Comparison of ENCODE assay signal across 1 cellular context in the genomic region with DNA sequence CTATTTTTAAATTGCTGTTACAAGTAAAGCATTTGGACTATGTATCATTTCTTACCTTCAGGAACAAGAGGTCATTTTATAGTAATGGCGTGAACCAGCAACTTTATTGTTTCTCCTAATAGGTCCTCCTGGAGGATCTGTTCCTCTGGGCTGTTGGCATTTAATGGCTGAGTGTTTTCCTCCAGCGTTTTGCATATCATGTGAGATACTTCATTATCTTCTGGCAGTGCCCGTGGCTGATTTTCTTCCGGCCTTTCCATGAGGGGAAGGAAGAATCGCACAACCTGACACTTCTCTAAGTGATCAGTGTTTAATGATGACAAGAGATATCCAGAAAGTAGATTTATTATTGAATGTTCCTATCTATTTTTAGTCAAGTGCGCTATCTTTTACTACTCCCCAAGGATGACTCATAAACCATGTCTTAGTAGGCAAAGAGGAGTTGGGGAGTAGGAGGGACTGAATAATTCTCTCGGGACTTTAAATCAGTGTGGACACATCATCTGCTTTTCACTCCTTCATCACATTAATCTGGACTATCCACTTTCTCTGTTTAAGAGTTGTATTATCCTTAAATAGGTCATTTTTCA.
TF ChIP-seq lines count a peak whose summit lies in the region.

No MANE protein-coding gene starts in this region.

TF ChIP-seq in HEK293, 187 proteins besides CTCF, POLR2A, EP300 and RAD21 (continued from another document and continues in another):
- TF ChIP-seq, protein P1, sequence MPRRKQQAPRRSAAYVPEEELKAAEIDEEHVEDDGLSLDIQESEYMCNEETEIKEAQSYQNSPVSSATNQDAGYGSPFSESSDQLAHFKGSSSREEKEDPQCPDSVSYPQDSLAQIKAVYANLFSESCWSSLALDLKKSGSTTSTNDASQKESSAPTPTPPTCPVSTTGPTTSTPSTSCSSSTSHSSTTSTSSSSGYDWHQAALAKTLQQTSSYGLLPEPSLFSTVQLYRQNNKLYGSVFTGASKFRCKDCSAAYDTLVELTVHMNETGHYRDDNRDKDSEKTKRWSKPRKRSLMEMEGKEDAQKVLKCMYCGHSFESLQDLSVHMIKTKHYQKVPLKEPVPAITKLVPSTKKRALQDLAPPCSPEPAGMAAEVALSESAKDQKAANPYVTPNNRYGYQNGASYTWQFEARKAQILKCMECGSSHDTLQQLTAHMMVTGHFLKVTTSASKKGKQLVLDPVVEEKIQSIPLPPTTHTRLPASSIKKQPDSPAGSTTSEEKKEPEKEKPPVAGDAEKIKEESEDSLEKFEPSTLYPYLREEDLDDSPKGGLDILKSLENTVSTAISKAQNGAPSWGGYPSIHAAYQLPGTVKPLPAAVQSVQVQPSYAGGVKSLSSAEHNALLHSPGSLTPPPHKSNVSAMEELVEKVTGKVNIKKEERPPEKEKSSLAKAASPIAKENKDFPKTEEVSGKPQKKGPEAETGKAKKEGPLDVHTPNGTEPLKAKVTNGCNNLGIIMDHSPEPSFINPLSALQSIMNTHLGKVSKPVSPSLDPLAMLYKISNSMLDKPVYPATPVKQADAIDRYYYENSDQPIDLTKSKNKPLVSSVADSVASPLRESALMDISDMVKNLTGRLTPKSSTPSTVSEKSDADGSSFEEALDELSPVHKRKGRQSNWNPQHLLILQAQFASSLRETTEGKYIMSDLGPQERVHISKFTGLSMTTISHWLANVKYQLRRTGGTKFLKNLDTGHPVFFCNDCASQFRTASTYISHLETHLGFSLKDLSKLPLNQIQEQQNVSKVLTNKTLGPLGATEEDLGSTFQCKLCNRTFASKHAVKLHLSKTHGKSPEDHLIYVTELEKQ (tag by site-specific recombination; IDR thresholded peaks at IDR 0.05; ENCODE audit: borderline replicate concordance): no peak
- TF ChIP-seq ZSCAN16 (tag by site-specific recombination; IDR thresholded peaks at IDR 0.05) (no peak), ZNF518A (tag by site-specific recombination; conservative IDR thresholded peaks at IDR 0.05; ENCODE audit: low read depth) (no peak), ZBTB48 (tag by site-specific recombination; IDR thresholded peaks at IDR 0.05) (no peak), KLF10 (tag by site-specific recombination; IDR thresholded peaks at IDR 0.05) (no peak), EGR2 (tag by site-specific recombination; IDR thresholded peaks at IDR 0.05; ENCODE audit: low read depth) (no peak), SP3 (tag by site-specific recombination; IDR thresholded peaks at IDR 0.05) (no peak), MYNN (tag by site-specific recombination; IDR thresholded peaks at IDR 0.05; ENCODE audit: borderline replicate concordance) (no peak), HOXA7 (CRISPR knock-in tag; IDR thresholded peaks at IDR 0.05; ENCODE audit: borderline replicate concordance) (no peak), ZNF169 (tag by site-specific recombination; IDR thresholded peaks at IDR 0.05) (no peak), FEZF1 (tag by site-specific recombination; IDR thresholded peaks at IDR 0.05) (peak; percentile 43; the same call in 1 of the 2 replicates), ZNF175 (tag by site-specific recombination; IDR thresholded peaks at IDR 0.05) (no peak), ZNF366 (tag by site-specific recombination; conservative IDR thresholded peaks at IDR 0.05) (0 out of 2 replicates have a peak, but pooled peaks have one; percentile 17), ZNF624 (tag by site-specific recombination; IDR thresholded peaks at IDR 0.05) (no peak), ZNF157 (tag by site-specific recombination; IDR thresholded peaks at IDR 0.05) (no peak), ZNF280D (tag by site-specific recombination; IDR thresholded peaks at IDR 0.05) (no peak), ZNF311 (tag by site-specific recombination; IDR thresholded peaks at IDR 0.05; ENCODE audit: borderline replicate concordance) (no peak), OVOL3 (tag by site-specific recombination; IDR thresholded peaks at IDR 0.05) (no peak), ZNF707 (tag by site-specific recombination; IDR thresholded peaks at IDR 0.05) (no peak), MZF1 (tag by site-specific recombination; IDR thresholded peaks at IDR 0.05; ENCODE audit: borderline replicate concordance) (peak; percentile 76; the same call in 1 of the 2 replicates), ZBTB8A (tag by site-specific recombination; IDR thresholded peaks at IDR 0.05) (no peak), ZNF701 (tag by site-specific recombination; IDR thresholded peaks at IDR 0.05) (no peak), ZBTB10 (tag by site-specific recombination; IDR thresholded peaks at IDR 0.05) (no peak), ZNF843 (tag by site-specific recombination; IDR thresholded peaks at IDR 0.05) (no peak), GFI1B (tag by site-specific recombination; IDR thresholded peaks at IDR 0.05) (no peak), ZSCAN4 (tag by site-specific recombination; IDR thresholded peaks at IDR 0.05) (no peak), ZNF324 (tag by site-specific recombination; IDR thresholded peaks at IDR 0.05) (no peak), ZNF10 (tag by site-specific recombination; IDR thresholded peaks at IDR 0.05) (no peak), WT1 (tag by site-specific recombination; IDR thresholded peaks at IDR 0.05) (peak; percentile 90), HOXD13 (CRISPR knock-in tag; IDR thresholded peaks at IDR 0.05; ENCODE audit: borderline replicate concordance) (no peak), ZNF184 (tag by site-specific recombination; IDR thresholded peaks at IDR 0.05) (no peak)
- TF ChIP-seq, protein P2, sequence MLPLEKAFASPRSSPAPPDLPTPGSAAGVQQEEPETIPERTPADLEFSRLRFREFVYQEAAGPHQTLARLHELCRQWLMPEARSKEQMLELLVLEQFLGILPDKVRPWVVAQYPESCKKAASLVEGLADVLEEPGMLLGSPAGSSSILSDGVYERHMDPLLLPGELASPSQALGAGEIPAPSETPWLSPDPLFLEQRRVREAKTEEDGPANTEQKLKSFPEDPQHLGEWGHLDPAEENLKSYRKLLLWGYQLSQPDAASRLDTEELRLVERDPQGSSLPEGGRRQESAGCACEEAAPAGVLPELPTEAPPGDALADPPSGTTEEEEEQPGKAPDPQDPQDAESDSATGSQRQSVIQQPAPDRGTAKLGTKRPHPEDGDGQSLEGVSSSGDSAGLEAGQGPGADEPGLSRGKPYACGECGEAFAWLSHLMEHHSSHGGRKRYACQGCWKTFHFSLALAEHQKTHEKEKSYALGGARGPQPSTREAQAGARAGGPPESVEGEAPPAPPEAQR (tag by site-specific recombination; IDR thresholded peaks at IDR 0.05): no peak
- TF ChIP-seq, protein P3, sequence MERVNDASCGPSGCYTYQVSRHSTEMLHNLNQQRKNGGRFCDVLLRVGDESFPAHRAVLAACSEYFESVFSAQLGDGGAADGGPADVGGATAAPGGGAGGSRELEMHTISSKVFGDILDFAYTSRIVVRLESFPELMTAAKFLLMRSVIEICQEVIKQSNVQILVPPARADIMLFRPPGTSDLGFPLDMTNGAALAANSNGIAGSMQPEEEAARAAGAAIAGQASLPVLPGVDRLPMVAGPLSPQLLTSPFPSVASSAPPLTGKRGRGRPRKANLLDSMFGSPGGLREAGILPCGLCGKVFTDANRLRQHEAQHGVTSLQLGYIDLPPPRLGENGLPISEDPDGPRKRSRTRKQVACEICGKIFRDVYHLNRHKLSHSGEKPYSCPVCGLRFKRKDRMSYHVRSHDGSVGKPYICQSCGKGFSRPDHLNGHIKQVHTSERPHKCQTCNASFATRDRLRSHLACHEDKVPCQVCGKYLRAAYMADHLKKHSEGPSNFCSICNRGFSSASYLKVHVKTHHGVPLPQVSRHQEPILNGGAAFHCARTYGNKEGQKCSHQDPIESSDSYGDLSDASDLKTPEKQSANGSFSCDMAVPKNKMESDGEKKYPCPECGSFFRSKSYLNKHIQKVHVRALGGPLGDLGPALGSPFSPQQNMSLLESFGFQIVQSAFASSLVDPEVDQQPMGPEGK (tag by site-specific recombination; IDR thresholded peaks at IDR 0.05): no peak
- TF ChIP-seq, protein P4, sequence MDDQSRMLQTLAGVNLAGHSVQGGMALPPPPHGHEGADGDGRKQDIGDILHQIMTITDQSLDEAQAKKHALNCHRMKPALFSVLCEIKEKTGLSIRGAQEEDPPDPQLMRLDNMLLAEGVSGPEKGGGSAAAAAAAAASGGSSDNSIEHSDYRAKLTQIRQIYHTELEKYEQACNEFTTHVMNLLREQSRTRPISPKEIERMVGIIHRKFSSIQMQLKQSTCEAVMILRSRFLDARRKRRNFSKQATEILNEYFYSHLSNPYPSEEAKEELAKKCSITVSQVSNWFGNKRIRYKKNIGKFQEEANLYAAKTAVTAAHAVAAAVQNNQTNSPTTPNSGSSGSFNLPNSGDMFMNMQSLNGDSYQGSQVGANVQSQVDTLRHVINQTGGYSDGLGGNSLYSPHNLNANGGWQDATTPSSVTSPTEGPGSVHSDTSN (CRISPR knock-in tag; IDR thresholded peaks at IDR 0.05): no peak
